3 cellular contexts compared by ENCODE assay signal in genomic region chr3:104088738-104089137, GRCh38.
"Had no signal": no experiment of that assay in that cellular context is flagged by ENCODE, and none has a peak within 500 bp of the region (broad histone marks: within the 10 kb centered on the region; RNA-seq: fewer than 3 reads in every experiment).

No MANE protein-coding gene starts in this region.

- DNase-seq: GDM1, GF-D8 had no signal

- H3K4me3 ChIP-seq: GM12878 had no signal
